Comparison of ENCODE assay signal across 22 cellular contexts in genomic region chr12:28032811-28033537, GRCh38.
DNase-seq lines count a peak whose midpoint lies in the region; ATAC-seq and TF ChIP-seq lines count a peak whose summit lies in the region.
"Had no signal": no experiment of that assay in that cellular context is flagged by ENCODE, and none has a peak within 500 bp of the region (broad histone marks: within the 10 kb centered on the region; RNA-seq: fewer than 3 reads in every experiment).

No MANE protein-coding gene starts in this region.

- H3K23ac ChIP-seq in mesenchymal stem cell (ENCODE audit: low read length in 2 of 2): no peak overlapping the region

- no peaks in the 10 kb centered on the region for H3K27me3 ChIP-seq in RWPE2 (ENCODE audit: insufficient read depth, poor library complexity, severe bottlenecking)
- no peaks in the 10 kb centered on the region for H3K27me3 ChIP-seq in mesenchymal stem cell (ENCODE audit: control insufficient read depth in 1 of 2, insufficient read depth in 1 of 2, low read length in 2 of 2)
- no peaks in the 10 kb centered on the region for H3K27me3 ChIP-seq in lower lobe of right lung (ENCODE audit: low read depth)
- H3K27me3 ChIP-seq: neutrophil had no signal

- H3K27me3 Mint-ChIP-seq in stimulated activated naive B cell treated with anti-CD40 and anti-IgM and Interleukin-4, amounts not matched to agents 10 μg/mL and 1 μg/mL and 100 μg/mL, for 72 hours: peaks cover 0 to 6% of the 10 kb centered on the region in 2 donors

- TF ChIP-seq CTCF in RWPE2 (IDR thresholded peaks at IDR 0.05; ENCODE audit: poor library complexity, severe bottlenecking): no peak
- no peak for TF ChIP-seq CTCF in lower lobe of right lung (IDR thresholded peaks at IDR 0.05)

- H3K9ac ChIP-seq in mesenchymal stem cell (ENCODE audit: low read length): peak overlapping the region; percentile 61

- no peak overlapping the region for H2AFZ ChIP-seq in mesenchymal stem cell (ENCODE audit: low read depth, low read length)

- H4K8ac ChIP-seq in mesenchymal stem cell (ENCODE audit: low read length): peak overlapping the region; percentile 48

- H3K4me1 ChIP-seq in RWPE2 (ENCODE audit: insufficient read depth, poor library complexity, severe bottlenecking) (peaks cover 42% of the 10 kb centered on the region), mesenchymal stem cell (ENCODE audit: control insufficient read depth, insufficient read depth, low read depth, low read length) (peaks cover 2% of the 10 kb centered on the region), lower lobe of right lung (no peaks in the 10 kb centered on the region)

- no peaks in the 10 kb centered on the region for H3K36me3 Mint-ChIP-seq in stimulated activated naive B cell treated with anti-CD40 and anti-IgM and Interleukin-4, amounts not matched to agents 10 μg/mL and 1 μg/mL and 100 μg/mL, for 72 hours
- H3K36me3 Mint-ChIP-seq: immature natural killer cell had no signal

- DNase-seq in EL (peak; percentile 19), RWPE2 (ENCODE audit: low spot score) (peak; percentile 64), dermis blood vessel endothelial cell (peak; percentile 39), mesenchymal stem cell (peak; percentile 12), lower lobe of right lung (no peak)
- no peak for DNase-seq in effector CD8-positive, alpha-beta T cell (lab: John Stamatoyannopoulos, UW)
- no peak for DNase-seq in stimulated activated naive B cell treated with anti-CD40 and anti-IgM and Interleukin-4, amounts not matched to agents 10 μg/mL and 1 μg/mL and 100 μg/mL, for 72 hours
- DNase-seq: activated CD8-positive, alpha-beta memory T cell treated with anti-CD3 and anti-CD28 coated beads for 24 hours; cerebellar nuclear complex; endodermal cell; glutamatergic neuron; H7; immature natural killer cell; midbrain; NCI-H187 treated with DMSO at 0.1 percent for 48 hours; NCI-H510A treated with DMSO at 0.1 percent for 48 hours; right cardiac atrium; stimulated activated CD4-positive, alpha-beta T cell treated with anti-CD3 and anti-CD28 coated beads, Interleukin-2, amount 100 ng/mL, for 24 hours; substantia nigra had no signal

- intact Hi-C loops in lower lobe of right lung (cut with DNase I): no loop called here

- 49% methylated on average over 2 of the region's 4 CpGs for WGBS in mesenchymal stem cell

- no peak overlapping the region for H2BK15ac ChIP-seq in mesenchymal stem cell (ENCODE audit: low read depth, poor library complexity, severe bottlenecking)

- no peak overlapping the region for H3K27ac Mint-ChIP-seq in stimulated activated naive B cell treated with anti-CD40 and anti-IgM and Interleukin-4, amounts not matched to agents 10 μg/mL and 1 μg/mL and 100 μg/mL, for 72 hours
- H3K27ac Mint-ChIP-seq: activated T-helper 1 cell treated with anti-CD3 and anti-CD28 coated beads, Interleukin-12 subunit alpha, Interleukin-12 subunit beta, Interleukin-2, Interleukin-4 antibody, amounts not matched to agents 30 ng/mL and 10 ng/mL and 1 ng/mL, durations not matched to agents 14 hours and 24 hours and 36 hours; endodermal cell; immature natural killer cell had no signal

- no peak overlapping the region for H3K4me2 ChIP-seq in mesenchymal stem cell (ENCODE audit: low read length, poor library complexity, severe bottlenecking)

- H3K4me3 Mint-ChIP-seq in stimulated activated naive B cell treated with anti-CD40 and anti-IgM and Interleukin-4, amounts not matched to agents 10 μg/mL and 1 μg/mL and 100 μg/mL, for 72 hours: no peak overlapping the region
- H3K4me3 Mint-ChIP-seq: activated T-helper 1 cell treated with anti-CD3 and anti-CD28 coated beads, Interleukin-12 subunit alpha, Interleukin-12 subunit beta, Interleukin-2, Interleukin-4 antibody, amounts not matched to agents 30 ng/mL and 10 ng/mL and 1 ng/mL, durations not matched to agents 14 hours and 24 hours and 36 hours; endodermal cell; immature natural killer cell had no signal

- no peak overlapping the region for H3K4me3 ChIP-seq in RWPE2 (ENCODE audit: severe bottlenecking)
- H3K4me3 ChIP-seq in mesenchymal stem cell (ENCODE audit: insufficient read depth in 1 of 2, low read depth in 1 of 2, low read length in 2 of 2): no peak overlapping the region
- H3K4me3 ChIP-seq in lower lobe of right lung: no peak overlapping the region

- H3K27ac ChIP-seq in RWPE2 (ENCODE audit: poor library complexity, severe bottlenecking) (peak overlapping the region; percentile 97), mesenchymal stem cell (ENCODE audit: low read length, poor library complexity, severe bottlenecking) (no peak overlapping the region), lower lobe of right lung (no peak overlapping the region)
- H3K27ac ChIP-seq: neutrophil had no signal

- peak overlapping the region in 1 of 2 experiments; percentile 62 for H3K18ac ChIP-seq in mesenchymal stem cell (ENCODE audit: low read depth in 1 of 2, low read length in 2 of 2)

- no peaks in the 10 kb centered on the region for H3K4me1 Mint-ChIP-seq in stimulated activated naive B cell treated with anti-CD40 and anti-IgM and Interleukin-4, amounts not matched to agents 10 μg/mL and 1 μg/mL and 100 μg/mL, for 72 hours
- H3K4me1 Mint-ChIP-seq: endodermal cell, immature natural killer cell had no signal

- no peak overlapping the region for H4K91ac ChIP-seq in mesenchymal stem cell (ENCODE audit: low read length)

- H3K36me3 ChIP-seq in RWPE2 (ENCODE audit: low read depth): no peaks in the 10 kb centered on the region
- H3K36me3 ChIP-seq in mesenchymal stem cell (ENCODE audit: control insufficient read depth in 1 of 2, insufficient read depth in 2 of 2, low read depth in 1 of 2, low read length in 2 of 2): no peaks in the 10 kb centered on the region
- H3K36me3 ChIP-seq in lower lobe of right lung: no peaks in the 10 kb centered on the region
- H3K36me3 ChIP-seq: neutrophil had no signal

- no peak overlapping the region for H3K14ac ChIP-seq in mesenchymal stem cell (ENCODE audit: low read length in 2 of 2)

- H3K9me3 ChIP-seq in RWPE2 (ENCODE audit: severe bottlenecking) (no peaks in the 10 kb centered on the region), mesenchymal stem cell (ENCODE audit: control insufficient read depth, low read length) (no peaks in the 10 kb centered on the region), lower lobe of right lung (no peaks in the 10 kb centered on the region)
- H3K9me3 ChIP-seq: neutrophil had no signal

- H2BK120ac ChIP-seq in mesenchymal stem cell (ENCODE audit: low read depth, low read length): no peak overlapping the region

- peak; percentile 78 for ATAC-seq in RWPE2 (ENCODE audit: low read depth)
- ATAC-seq in GM19351 (IDR thresholded peaks at IDR 0.05; ENCODE audit: unreplicated experiment): no peak
- ATAC-seq in lower lobe of right lung: no peak
- no peak for ATAC-seq in stimulated activated naive B cell treated with anti-CD40 and anti-IgM and Interleukin-4, amounts not matched to agents 10 μg/mL and 1 μg/mL and 100 μg/mL, for 72 hours (replicated peaks)
- ATAC-seq: right cardiac atrium had no signal

- H3K79me1 ChIP-seq in mesenchymal stem cell (replicated peaks; ENCODE audit: low read length, poor library complexity, severe bottlenecking): no peaks in the 10 kb centered on the region

- no peak overlapping the region for H2AK5ac ChIP-seq in mesenchymal stem cell (ENCODE audit: low read length, severe bottlenecking)

- peak overlapping the region in 1 of 2 experiments; percentile 11 for H2BK12ac ChIP-seq in mesenchymal stem cell (ENCODE audit: low read length in 2 of 2)

- no peak overlapping the region for H3K4ac ChIP-seq in mesenchymal stem cell (ENCODE audit: low read depth in 1 of 2, low read length in 2 of 2)

- no peaks in the 10 kb centered on the region for H3K9me3 Mint-ChIP-seq in stimulated activated naive B cell treated with anti-CD40 and anti-IgM and Interleukin-4, amounts not matched to agents 10 μg/mL and 1 μg/mL and 100 μg/mL, for 72 hours
- H3K9me3 Mint-ChIP-seq: activated T-helper 1 cell treated with anti-CD3 and anti-CD28 coated beads, Interleukin-12 subunit alpha, Interleukin-12 subunit beta, Interleukin-2, Interleukin-4 antibody, amounts not matched to agents 30 ng/mL and 10 ng/mL and 1 ng/mL, durations not matched to agents 14 hours and 24 hours and 36 hours; endodermal cell; immature natural killer cell had no signal

- no peak overlapping the region for H2BK5ac ChIP-seq in mesenchymal stem cell (ENCODE audit: low read depth, low read length, poor library complexity, severe bottlenecking)

Comparison
In these comparisons a context has a peak if more than half of its experiments do, and no peak if none do; other contexts are left out.
1. DNase-seq: peak in EL (single experiment), RWPE2 (single experiment), dermis blood vessel endothelial cell (single experiment) and mesenchymal stem cell (single experiment); none in effector CD8-positive, alpha-beta T cell (single experiment), lower lobe of right lung (single experiment) and stimulated activated naive B cell treated with anti-CD40 and anti-IgM and Interleukin-4, amounts not matched to agents 10 μg/mL and 1 μg/mL and 100 μg/mL, for 72 hours (single experiment).